ENCODE assay signal across 26 cellular contexts in genomic region chr6:167747152-167747427, GRCh38.
"Had no signal": no experiment of that assay in that cellular context is flagged by ENCODE, and none has a peak within 500 bp of the region (broad histone marks: within the 10 kb centered on the region; RNA-seq: fewer than 3 reads in every experiment).

No MANE protein-coding gene starts in this region.

- H3K27ac Mint-ChIP-seq: activated B cell treated with CpG ODN at 0.5 μM for 24 hours; activated CD8-positive, alpha-beta T cell treated with anti-CD3 and anti-CD28 coated beads for 36 hours; activated naive CD4-positive, alpha-beta T cell treated with anti-CD3 and anti-CD28 coated beads, Interleukin-2, amount 50 U/mL, for 24 hours; activated T-helper 17 cell treated with anti-CD3 and anti-CD28 coated beads, Interleukin-2, amount 50 U/mL, for 72 hours; natural killer cell treated with Interleukin-12 subunit alpha and Interleukin-12 subunit beta and Interleukin-15 and Interleukin-18, amount 100 ng/mL, for 72 hours; progenitor cell of endocrine pancreas; stimulated activated naive B cell treated with anti-CD40 and anti-IgM and Interleukin-4, amounts not matched to agents 10 μg/mL and 1 μg/mL and 100 μg/mL, for 72 hours had no signal

- DNase-seq: activated B cell treated with CpG ODN at 0.5 μM for 24 hours; activated CD4-positive, alpha-beta T cell treated with anti-CD3 and anti-CD28 coated beads, Interleukin-2, amount 50 U/mL, for 1 hour; activated CD8-positive, alpha-beta T cell treated with anti-CD3 and anti-CD28 coated beads for 36 hours; activated T-cell treated with anti-CD3 and anti-CD28 coated beads, Interleukin-2, amount 50 U/mL, for 4 hours; anterior cingulate cortex; dermis blood vessel endothelial cell; effector CD4-positive, alpha-beta T cell; esophagus squamous epithelium; lower lobe of right lung; mucosa of descending colon; retina; stimulated activated CD4-positive, alpha-beta T cell treated with anti-CD3 and anti-CD28 coated beads, Interleukin-15, amount 100 ng/mL, for 24 hours; stimulated activated CD4-positive, alpha-beta T cell treated with anti-CD3 and anti-CD28 coated beads, Interleukin-2, amount 100 ng/mL, for 24 hours; stimulated activated naive B cell treated with anti-CD40 and anti-IgM and Interleukin-4, amounts not matched to agents 10 μg/mL and 1 μg/mL and 100 μg/mL, for 72 hours; T-helper 2 cell; thyroid gland had no signal

- H3K27me3 Mint-ChIP-seq: activated CD8-positive, alpha-beta T cell treated with anti-CD3 and anti-CD28 coated beads for 36 hours; progenitor cell of endocrine pancreas had no signal

- H3K27ac ChIP-seq: epithelial cell of prostate, neutrophil, ovary, thyroid gland had no signal

- H3K36me3 Mint-ChIP-seq: activated naive CD4-positive, alpha-beta T cell treated with anti-CD3 and anti-CD28 coated beads, Interleukin-2, amount 50 U/mL, for 24 hours; natural killer cell treated with Interleukin-12 subunit alpha and Interleukin-12 subunit beta and Interleukin-15 and Interleukin-18, amount 100 ng/mL, for 72 hours; stimulated activated naive B cell treated with anti-CD40 and anti-IgM and Interleukin-4, amounts not matched to agents 10 μg/mL and 1 μg/mL and 100 μg/mL, for 72 hours had no signal

- H3K4me3 Mint-ChIP-seq: activated B cell treated with CpG ODN at 0.5 μM for 24 hours; activated CD8-positive, alpha-beta T cell treated with anti-CD3 and anti-CD28 coated beads for 36 hours; activated naive CD4-positive, alpha-beta T cell treated with anti-CD3 and anti-CD28 coated beads, Interleukin-2, amount 50 U/mL, for 24 hours; activated T-cell treated with anti-CD3 and anti-CD28 coated beads, Interleukin-2, amount 50 U/mL, for 4 hours; activated T-helper 17 cell treated with anti-CD3 and anti-CD28 coated beads, Interleukin-2, amount 50 U/mL, for 72 hours; natural killer cell treated with Interleukin-12 subunit alpha and Interleukin-12 subunit beta and Interleukin-15 and Interleukin-18, amount 100 ng/mL, for 72 hours; stimulated activated naive B cell treated with anti-CD40 and anti-IgM and Interleukin-4, amounts not matched to agents 10 μg/mL and 1 μg/mL and 100 μg/mL, for 72 hours had no signal

- H3K27me3 ChIP-seq: left lung, neutrophil, ovary, stomach, thyroid gland had no signal

- H3K9me3 ChIP-seq: left lung, lower lobe of right lung, mucosa of descending colon, neutrophil, ovary, thyroid gland had no signal

- ATAC-seq: activated CD8-positive, alpha-beta T cell treated with anti-CD3 and anti-CD28 coated beads for 36 hours; activated T-cell treated with anti-CD3 and anti-CD28 coated beads, Interleukin-2, amount 50 U/mL, for 4 hours; activated T-helper 17 cell treated with anti-CD3 and anti-CD28 coated beads, Interleukin-2, amount 50 U/mL, for 72 hours; left lung; lower lobe of right lung; mucosa of descending colon; natural killer cell treated with Interleukin-12 subunit alpha and Interleukin-12 subunit beta and Interleukin-15 and Interleukin-18, amount 100 ng/mL, for 72 hours; stimulated activated naive B cell treated with anti-CD40 and anti-IgM and Interleukin-4, amounts not matched to agents 10 μg/mL and 1 μg/mL and 100 μg/mL, for 72 hours had no signal

- H3K4me1 Mint-ChIP-seq: activated B cell treated with CpG ODN at 0.5 μM for 24 hours; activated naive CD4-positive, alpha-beta T cell treated with anti-CD3 and anti-CD28 coated beads, Interleukin-2, amount 50 U/mL, for 24 hours; activated T-helper 17 cell treated with anti-CD3 and anti-CD28 coated beads, Interleukin-2, amount 50 U/mL, for 72 hours had no signal

- H3K9me3 Mint-ChIP-seq: activated CD8-positive, alpha-beta T cell treated with anti-CD3 and anti-CD28 coated beads for 36 hours; activated naive CD4-positive, alpha-beta T cell treated with anti-CD3 and anti-CD28 coated beads, Interleukin-2, amount 50 U/mL, for 24 hours; activated T-cell treated with anti-CD3 and anti-CD28 coated beads, Interleukin-2, amount 50 U/mL, for 4 hours; activated T-helper 17 cell treated with anti-CD3 and anti-CD28 coated beads, Interleukin-2, amount 50 U/mL, for 72 hours; natural killer cell treated with Interleukin-12 subunit alpha and Interleukin-12 subunit beta and Interleukin-15 and Interleukin-18, amount 100 ng/mL, for 72 hours; stimulated activated naive B cell treated with anti-CD40 and anti-IgM and Interleukin-4, amounts not matched to agents 10 μg/mL and 1 μg/mL and 100 μg/mL, for 72 hours had no signal

- H3K4me3 ChIP-seq: esophagus squamous epithelium, left lung, lower lobe of right lung, mucosa of descending colon, ovary, smooth muscle cell, stomach, thyroid gland had no signal

- H3K36me3 ChIP-seq: esophagus squamous epithelium, left lung, lower lobe of right lung, neutrophil, ovary, stomach, thyroid gland had no signal

- H3K4me2 ChIP-seq: smooth muscle cell had no signal
